Comparison of ENCODE assay signal across 1 cellular context in the genomic region with DNA sequence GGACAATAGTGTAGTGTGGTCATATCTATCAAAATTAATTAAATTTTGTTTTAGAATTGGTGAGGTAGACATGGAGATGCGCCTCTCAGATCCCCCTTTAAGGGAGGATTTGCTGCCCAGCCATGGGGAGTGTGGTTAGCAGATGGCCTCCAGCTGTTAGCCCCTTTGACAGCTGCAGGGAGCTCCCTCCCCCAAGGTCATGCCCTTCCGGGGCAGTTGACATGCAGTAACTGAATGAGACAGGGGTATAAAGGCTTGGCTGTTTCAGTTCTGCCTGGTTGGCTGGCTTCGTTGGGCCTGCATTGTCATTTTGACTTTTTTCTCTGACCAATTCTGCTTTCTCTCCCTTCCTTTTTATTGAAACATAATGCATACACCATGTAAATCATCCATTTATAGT.
TF ChIP-seq lines count a peak whose summit lies in the region.

No MANE protein-coding gene starts in this region.

TF ChIP-seq in GM23338, 12 proteins besides CTCF, POLR2A, EP300 and RAD21 (continued from another document):
- TF ChIP-seq, protein P1, sequence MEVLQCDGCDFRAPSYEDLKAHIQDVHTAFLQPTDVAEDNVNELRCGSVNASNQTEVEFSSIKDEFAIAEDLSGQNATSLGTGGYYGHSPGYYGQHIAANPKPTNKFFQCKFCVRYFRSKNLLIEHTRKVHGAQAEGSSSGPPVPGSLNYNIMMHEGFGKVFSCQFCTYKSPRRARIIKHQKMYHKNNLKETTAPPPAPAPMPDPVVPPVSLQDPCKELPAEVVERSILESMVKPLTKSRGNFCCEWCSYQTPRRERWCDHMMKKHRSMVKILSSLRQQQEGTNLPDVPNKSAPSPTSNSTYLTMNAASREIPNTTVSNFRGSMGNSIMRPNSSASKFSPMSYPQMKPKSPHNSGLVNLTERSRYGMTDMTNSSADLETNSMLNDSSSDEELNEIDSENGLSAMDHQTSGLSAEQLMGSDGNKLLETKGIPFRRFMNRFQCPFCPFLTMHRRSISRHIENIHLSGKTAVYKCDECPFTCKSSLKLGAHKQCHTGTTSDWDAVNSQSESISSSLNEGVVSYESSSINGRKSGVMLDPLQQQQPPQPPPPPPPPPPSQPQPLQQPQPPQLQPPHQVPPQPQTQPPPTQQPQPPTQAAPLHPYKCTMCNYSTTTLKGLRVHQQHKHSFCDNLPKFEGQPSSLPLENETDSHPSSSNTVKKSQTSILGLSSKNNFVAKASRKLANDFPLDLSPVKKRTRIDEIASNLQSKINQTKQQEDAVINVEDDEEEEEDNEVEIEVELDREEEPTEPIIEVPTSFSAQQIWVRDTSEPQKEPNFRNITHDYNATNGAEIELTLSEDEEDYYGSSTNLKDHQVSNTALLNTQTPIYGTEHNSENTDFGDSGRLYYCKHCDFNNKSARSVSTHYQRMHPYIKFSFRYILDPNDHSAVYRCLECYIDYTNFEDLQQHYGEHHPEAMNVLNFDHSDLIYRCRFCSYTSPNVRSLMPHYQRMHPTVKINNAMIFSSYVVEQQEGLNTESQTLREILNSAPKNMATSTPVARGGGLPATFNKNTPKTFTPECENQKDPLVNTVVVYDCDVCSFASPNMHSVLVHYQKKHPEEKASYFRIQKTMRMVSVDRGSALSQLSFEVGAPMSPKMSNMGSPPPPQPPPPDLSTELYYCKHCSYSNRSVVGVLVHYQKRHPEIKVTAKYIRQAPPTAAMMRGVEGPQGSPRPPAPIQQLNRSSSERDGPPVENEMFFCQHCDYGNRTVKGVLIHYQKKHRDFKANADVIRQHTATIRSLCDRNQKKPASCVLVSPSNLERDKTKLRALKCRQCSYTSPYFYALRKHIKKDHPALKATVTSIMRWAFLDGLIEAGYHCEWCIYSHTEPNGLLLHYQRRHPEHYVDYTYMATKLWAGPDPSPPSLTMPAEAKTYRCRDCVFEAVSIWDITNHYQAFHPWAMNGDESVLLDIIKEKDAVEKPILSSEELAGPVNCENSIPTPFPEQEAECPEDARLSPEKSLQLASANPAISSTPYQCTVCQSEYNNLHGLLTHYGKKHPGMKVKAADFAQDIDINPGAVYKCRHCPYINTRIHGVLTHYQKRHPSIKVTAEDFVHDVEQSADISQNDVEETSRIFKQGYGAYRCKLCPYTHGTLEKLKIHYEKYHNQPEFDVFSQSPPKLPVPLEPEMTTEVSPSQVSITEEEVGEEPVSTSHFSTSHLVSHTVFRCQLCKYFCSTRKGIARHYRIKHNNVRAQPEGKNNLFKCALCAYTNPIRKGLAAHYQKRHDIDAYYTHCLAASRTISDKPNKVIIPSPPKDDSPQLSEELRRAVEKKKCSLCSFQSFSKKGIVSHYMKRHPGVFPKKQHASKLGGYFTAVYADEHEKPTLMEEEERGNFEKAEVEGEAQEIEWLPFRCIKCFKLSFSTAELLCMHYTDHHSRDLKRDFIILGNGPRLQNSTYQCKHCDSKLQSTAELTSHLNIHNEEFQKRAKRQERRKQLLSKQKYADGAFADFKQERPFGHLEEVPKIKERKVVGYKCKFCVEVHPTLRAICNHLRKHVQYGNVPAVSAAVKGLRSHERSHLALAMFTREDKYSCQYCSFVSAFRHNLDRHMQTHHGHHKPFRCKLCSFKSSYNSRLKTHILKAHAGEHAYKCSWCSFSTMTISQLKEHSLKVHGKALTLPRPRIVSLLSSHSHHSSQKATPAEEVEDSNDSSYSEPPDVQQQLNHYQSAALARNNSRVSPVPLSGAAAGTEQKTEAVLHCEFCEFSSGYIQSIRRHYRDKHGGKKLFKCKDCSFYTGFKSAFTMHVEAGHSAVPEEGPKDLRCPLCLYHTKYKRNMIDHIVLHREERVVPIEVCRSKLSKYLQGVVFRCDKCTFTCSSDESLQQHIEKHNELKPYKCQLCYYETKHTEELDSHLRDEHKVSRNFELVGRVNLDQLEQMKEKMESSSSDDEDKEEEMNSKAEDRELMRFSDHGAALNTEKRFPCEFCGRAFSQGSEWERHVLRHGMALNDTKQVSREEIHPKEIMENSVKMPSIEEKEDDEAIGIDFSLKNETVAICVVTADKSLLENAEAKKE (CRISPR knock-in tag; IDR thresholded peaks at IDR 0.05): no peak
- no peak for TF ChIP-seq NANOG (IDR thresholded peaks at IDR 0.05; ENCODE audit: borderline replicate concordance)
